Comparison of ENCODE assay signal across 18 cellular contexts in the genomic region with DNA sequence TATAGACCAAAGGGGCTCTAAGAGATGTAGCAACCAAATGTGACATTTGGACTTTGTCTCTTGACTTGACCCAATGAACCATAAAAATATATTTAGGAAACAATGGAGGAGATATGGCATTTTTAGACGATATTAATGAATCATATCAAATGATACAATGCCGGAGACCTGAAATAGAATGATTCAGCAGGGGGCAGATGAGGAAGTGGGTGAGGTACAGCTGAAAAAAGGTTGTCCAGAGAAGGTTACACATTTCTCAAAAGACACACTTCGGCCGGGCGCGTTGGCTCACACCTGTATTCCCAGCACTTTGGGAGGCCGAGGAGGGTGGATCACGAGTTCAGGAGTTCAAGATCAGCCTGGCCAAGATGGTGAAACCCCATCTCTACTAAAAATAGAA.
"Had no signal": no experiment of that assay in that cellular context is flagged by ENCODE, and none has a peak within 500 bp of the region (broad histone marks: within the 10 kb centered on the region; RNA-seq: fewer than 3 reads in every experiment).

No MANE protein-coding gene starts in this region.

- H3K27ac ChIP-seq: body of pancreas, left ventricle myocardium inferior, prostate gland, right atrium auricular region, suprapubic skin, transverse colon, uterus had no signal

- DNase-seq: activated B cell treated with CpG ODN at 0.5 μM for 24 hours; activated CD4-positive, alpha-beta memory T cell treated with anti-CD3 and anti-CD28 coated beads, Interleukin-2, amount 10 ng/mL, durations not matched to agents 7 days and 5 days; activated CD4-positive, alpha-beta T cell treated with anti-CD3 and anti-CD28 coated beads for 4 hours; activated CD8-positive, alpha-beta memory T cell treated with anti-CD3 and anti-CD28 coated beads, Interleukin-2, amount 10 ng/mL, durations not matched to agents 7 days and 5 days; activated naive CD4-positive, alpha-beta T cell; activated naive CD8-positive, alpha-beta T cell treated with anti-CD3 and anti-CD28 coated beads for 36 hours; body of pancreas; central memory CD4-positive, alpha-beta T cell; endodermal cell; left ventricle myocardium inferior; stimulated activated CD4-positive, alpha-beta T cell treated with anti-CD3 and anti-CD28 coated beads, Interleukin-12 subunit alpha, Interleukin-12 subunit beta, amount 100 ng/mL, for 4 hours; stimulated activated CD4-positive, alpha-beta T cell treated with anti-CD3 and anti-CD28 coated beads, Interleukin-2, amount 100 ng/mL, for 24 hours; stimulated activated naive CD8-positive, alpha-beta T cell treated with anti-CD3 and anti-CD28 coated beads, Interleukin-15, amount 100 ng/mL, for 72 hours; transverse colon; uterus had no signal

- H3K27me3 Mint-ChIP-seq: activated B cell treated with CpG ODN at 0.5 μM for 24 hours; activated naive CD8-positive, alpha-beta T cell treated with anti-CD3 and anti-CD28 coated beads for 36 hours; stimulated activated naive CD8-positive, alpha-beta T cell treated with anti-CD3 and anti-CD28 coated beads, Interleukin-15, amount 100 ng/mL, for 72 hours had no signal

- H3K36me3 ChIP-seq: left ventricle myocardium inferior, prostate gland, right atrium auricular region, suprapubic skin, transverse colon, uterus had no signal

- H3K4me3 Mint-ChIP-seq: activated B cell treated with CpG ODN at 0.5 μM for 24 hours; activated CD4-positive, alpha-beta memory T cell treated with anti-CD3 and anti-CD28 coated beads, Interleukin-2, amount 10 ng/mL, durations not matched to agents 7 days and 5 days; activated CD8-positive, alpha-beta memory T cell treated with anti-CD3 and anti-CD28 coated beads, Interleukin-2, amount 10 ng/mL, durations not matched to agents 7 days and 5 days; activated naive CD8-positive, alpha-beta T cell treated with anti-CD3 and anti-CD28 coated beads for 36 hours; endodermal cell; stimulated activated naive CD8-positive, alpha-beta T cell treated with anti-CD3 and anti-CD28 coated beads, Interleukin-15, amount 100 ng/mL, for 72 hours had no signal

- H3K9me3 ChIP-seq: body of pancreas, left ventricle myocardium inferior, prostate gland, right atrium auricular region, suprapubic skin, transverse colon, uterus had no signal

- H3K36me3 Mint-ChIP-seq: activated CD8-positive, alpha-beta memory T cell treated with anti-CD3 and anti-CD28 coated beads, Interleukin-2, amount 10 ng/mL, durations not matched to agents 7 days and 5 days; activated naive CD8-positive, alpha-beta T cell treated with anti-CD3 and anti-CD28 coated beads for 36 hours had no signal

- H3K4me1 ChIP-seq: body of pancreas, left ventricle myocardium inferior, prostate gland, right atrium auricular region, suprapubic skin, transverse colon, uterus had no signal

- H3K4me3 ChIP-seq: body of pancreas, left ventricle myocardium inferior, prostate gland, right atrium auricular region, suprapubic skin, transverse colon, uterus had no signal

- H3K27me3 ChIP-seq: body of pancreas, right atrium auricular region, suprapubic skin, transverse colon, uterus had no signal

- ATAC-seq: activated CD8-positive, alpha-beta memory T cell treated with anti-CD3 and anti-CD28 coated beads, Interleukin-2, amount 10 ng/mL, durations not matched to agents 7 days and 5 days; body of pancreas; stimulated activated naive CD8-positive, alpha-beta T cell treated with anti-CD3 and anti-CD28 coated beads, Interleukin-15, amount 100 ng/mL, for 72 hours had no signal

- H3K4me1 Mint-ChIP-seq: endodermal cell had no signal

- H3K27ac Mint-ChIP-seq: activated B cell treated with CpG ODN at 0.5 μM for 24 hours; activated CD4-positive, alpha-beta memory T cell treated with anti-CD3 and anti-CD28 coated beads, Interleukin-2, amount 10 ng/mL, durations not matched to agents 7 days and 5 days; activated CD8-positive, alpha-beta memory T cell treated with anti-CD3 and anti-CD28 coated beads, Interleukin-2, amount 10 ng/mL, durations not matched to agents 7 days and 5 days; activated naive CD8-positive, alpha-beta T cell treated with anti-CD3 and anti-CD28 coated beads for 36 hours; endodermal cell had no signal

- H3K9me3 Mint-ChIP-seq: activated B cell treated with CpG ODN at 0.5 μM for 24 hours; activated CD4-positive, alpha-beta memory T cell treated with anti-CD3 and anti-CD28 coated beads, Interleukin-2, amount 10 ng/mL, durations not matched to agents 7 days and 5 days; activated naive CD8-positive, alpha-beta T cell treated with anti-CD3 and anti-CD28 coated beads for 36 hours; endodermal cell; stimulated activated naive CD8-positive, alpha-beta T cell treated with anti-CD3 and anti-CD28 coated beads, Interleukin-15, amount 100 ng/mL, for 72 hours had no signal
